In genomic region chrX:46279214-46279924, GRCh38 we compare ENCODE assay signal across 11 cellular contexts.
DNase-seq lines count a peak whose midpoint lies in the region; ATAC-seq and TF ChIP-seq lines count a peak whose summit lies in the region.
"Had no signal": no experiment of that assay in that cellular context is flagged by ENCODE, and none has a peak within 500 bp of the region (broad histone marks: within the 10 kb centered on the region; RNA-seq: fewer than 3 reads in every experiment).

No MANE protein-coding gene starts in this region.

- peak overlapping the region; percentile 4 for H3K27ac ChIP-seq in brain microvascular endothelial cell
- peak overlapping the region; percentile 59 for H3K27ac ChIP-seq in osteoblast (ENCODE audit: low read depth, low read length)
- H3K27ac ChIP-seq: ascending aorta, prostate gland had no signal

- H3K4me3 ChIP-seq in brain microvascular endothelial cell (ENCODE audit: low read depth, low read length) (no peak overlapping the region), osteoblast (ENCODE audit: insufficient read depth, low read length) (peak overlapping the region; percentile 31)
- H3K4me3 ChIP-seq: ascending aorta, prostate gland had no signal

- no peak overlapping the region for H3K27ac Mint-ChIP-seq in stimulated activated naive B cell treated with anti-CD40 and anti-IgM and Interleukin-4, amounts not matched to agents 10 μg/mL and 1 μg/mL and 100 μg/mL, for 72 hours

- in situ Hi-C loops in brain microvascular endothelial cell (cut with HindIII; ENCODE audit: low pct_ligation_motif_present, low sequenced_read_pairs), result no loop called here

- peak; percentile 24 to 26 for ATAC-seq in activated CD4-positive, CD25-positive, alpha-beta regulatory T cell treated with anti-CD3 and anti-CD28 coated beads, Interleukin-2, amount 50 U/mL, for 24 hours
- no peak for ATAC-seq in stimulated activated naive B cell treated with anti-CD40 and anti-IgM and Interleukin-4, amounts not matched to agents 10 μg/mL and 1 μg/mL and 100 μg/mL, for 72 hours (replicated peaks)

- H2AFZ ChIP-seq in osteoblast (ENCODE audit: low read length), result peak overlapping the region; percentile 61

- no peaks in the 10 kb centered on the region for H3K36me3 Mint-ChIP-seq in stimulated activated naive B cell treated with anti-CD40 and anti-IgM and Interleukin-4, amounts not matched to agents 10 μg/mL and 1 μg/mL and 100 μg/mL, for 72 hours

- H3K27me3 ChIP-seq in brain microvascular endothelial cell (replicated peaks), result no peaks in the 10 kb centered on the region
- no peaks in the 10 kb centered on the region for H3K27me3 ChIP-seq in osteoblast (ENCODE audit: insufficient read depth, low read length)
- H3K27me3 ChIP-seq: ascending aorta had no signal

- H3K36me3 ChIP-seq in brain microvascular endothelial cell (replicated peaks), result no peaks in the 10 kb centered on the region
- no peaks in the 10 kb centered on the region for H3K36me3 ChIP-seq in osteoblast (ENCODE audit: insufficient read depth, low read length)
- H3K36me3 ChIP-seq: ascending aorta, prostate gland had no signal

- peak overlapping the region; percentile 67 for H3K4me2 ChIP-seq in osteoblast (ENCODE audit: insufficient read depth, low read length)

- H3K9me3 ChIP-seq in osteoblast (ENCODE audit: low read depth, low read length), result no peaks in the 10 kb centered on the region
- H3K9me3 ChIP-seq: ascending aorta, prostate gland had no signal

- H3K27me3 Mint-ChIP-seq in stimulated activated naive B cell treated with anti-CD40 and anti-IgM and Interleukin-4, amounts not matched to agents 10 μg/mL and 1 μg/mL and 100 μg/mL, for 72 hours, result peaks cover 0 to 5% of the 10 kb centered on the region in 2 donors

- H3K4me3 Mint-ChIP-seq in stimulated activated naive B cell treated with anti-CD40 and anti-IgM and Interleukin-4, amounts not matched to agents 10 μg/mL and 1 μg/mL and 100 μg/mL, for 72 hours, result peak overlapping the region in 1 of 2 donors; percentile 35

- no peaks in the 10 kb centered on the region for H4K20me1 ChIP-seq in osteoblast (ENCODE audit: insufficient read depth, low read length)

- H3K4me1 Mint-ChIP-seq in stimulated activated naive B cell treated with anti-CD40 and anti-IgM and Interleukin-4, amounts not matched to agents 10 μg/mL and 1 μg/mL and 100 μg/mL, for 72 hours, result peaks cover 3 to 6% of the 10 kb centered on the region in 2 donors

- H3K4me1 ChIP-seq in osteoblast (ENCODE audit: insufficient read depth, low read length), result peaks cover 20% of the 10 kb centered on the region
- H3K4me1 ChIP-seq: ascending aorta, prostate gland had no signal

- H3K9me3 Mint-ChIP-seq in stimulated activated naive B cell treated with anti-CD40 and anti-IgM and Interleukin-4, amounts not matched to agents 10 μg/mL and 1 μg/mL and 100 μg/mL, for 72 hours, result peaks cover 0 to 4% of the 10 kb centered on the region in 2 donors

- H3K79me2 ChIP-seq in osteoblast (ENCODE audit: insufficient read depth, low read length), result no peaks in the 10 kb centered on the region

- no peak for DNase-seq in activated CD4-positive, CD25-positive, alpha-beta regulatory T cell (lab: John Stamatoyannopoulos, UW)
- DNase-seq in NCI-H2107 treated with DMSO at 0.1 percent for 48 hours (lab: John Stamatoyannopoulos, UW; ENCODE audit: unreplicated experiment), result peak; percentile 83
- no peak for DNase-seq in brain microvascular endothelial cell
- no peak for DNase-seq in osteoblast (ENCODE audit: insufficient read length, low spot score, missing footprints)
- DNase-seq in AG08396 (ENCODE audit: low spot score), result no peak
- DNase-seq in NCI-H128 (lab: John Stamatoyannopoulos, UW; ENCODE audit: unreplicated experiment), result no peak
- no peak for DNase-seq in stimulated activated naive B cell treated with anti-CD40 and anti-IgM and Interleukin-4, amounts not matched to agents 10 μg/mL and 1 μg/mL and 100 μg/mL, for 72 hours
- DNase-seq: NCI-H1694 had no signal

- no peak for TF ChIP-seq CTCF in brain microvascular endothelial cell (IDR thresholded peaks at IDR 0.05; ENCODE audit: low read depth, low read length, missing control alignments)
- peak; percentile 27 for TF ChIP-seq CTCF in osteoblast (IDR thresholded peaks at IDR 0.05; ENCODE audit: extremely low read depth, low read depth, low read length)

Comparison
In these comparisons a context has a peak if more than half of its experiments do, and no peak if none do; other contexts are left out.
1. ATAC-seq: peak in activated CD4-positive, CD25-positive, alpha-beta regulatory T cell treated with anti-CD3 and anti-CD28 coated beads, Interleukin-2, amount 50 U/mL, for 24 hours (2 of 2); none in stimulated activated naive B cell treated with anti-CD40 and anti-IgM and Interleukin-4, amounts not matched to agents 10 μg/mL and 1 μg/mL and 100 μg/mL, for 72 hours (0 of 2).